9 cellular contexts compared by ENCODE assay signal in genomic region chr4:120977435-120977997, GRCh38. TPM values are rescaled to one million over a fixed set of nuclear protein-coding genes. Genes with fewer than 3 reads are reported as not detected.
DNase-seq lines count a peak whose midpoint lies in the region; ATAC-seq and TF ChIP-seq lines count a peak whose summit lies in the region.
"Had no signal": no experiment of that assay in that cellular context is flagged by ENCODE, and none has a peak within 500 bp of the region (broad histone marks: within the 10 kb centered on the region; RNA-seq: fewer than 3 reads in every experiment).

No MANE protein-coding gene starts in this region.

- DNase-seq in NCI-H1417 (lab: John Stamatoyannopoulos, UW) (peak; percentile 4 to 45 (median 4)), NCI-H1417 treated with DMSO at 0.1 percent for 48 hours (lab: John Stamatoyannopoulos, UW) (no peak), HT-29 (ENCODE audit: low spot score) (peak; percentile 63), islet precursor cell (peak; percentile 61), GM19240 (ENCODE audit: insufficient read length, low spot score) (no peak), COLO668 (lab: John Stamatoyannopoulos, UW; ENCODE audit: unreplicated experiment) (no peak)

- H3K4me3 ChIP-seq in WI38 (ENCODE audit: low read depth, low read length), result no peak overlapping the region
- H3K4me3 ChIP-seq: BLaER1 had no signal

- TF ChIP-seq CTCF in WI38 (IDR thresholded peaks at IDR 0.05; ENCODE audit: low read depth, low read length), result peak; percentile 73

- ATAC-seq in GM21390 (IDR thresholded peaks at IDR 0.05; ENCODE audit: unreplicated experiment), result peak; percentile 95

RNA-seq across cellular contexts. Expression of gene PRDM5, which starts 55.0 kb away (rescaled TPM):
- total RNA-seq in HT-29 (2014; rRNA removed; shearing (Covaris generic)), result 7.8 and 8.1 TPM in 2 replicates

Comparison
In these comparisons a context has a peak if more than half of its experiments do, and no peak if none do; other contexts are left out.
1. DNase-seq: peak in NCI-H1417 (3 of 3), HT-29 (single experiment) and islet precursor cell (single experiment); none in NCI-H1417 treated with DMSO at 0.1 percent for 48 hours (single experiment), GM19240 (single experiment) and COLO668 (single experiment).